In the genomic region with DNA sequence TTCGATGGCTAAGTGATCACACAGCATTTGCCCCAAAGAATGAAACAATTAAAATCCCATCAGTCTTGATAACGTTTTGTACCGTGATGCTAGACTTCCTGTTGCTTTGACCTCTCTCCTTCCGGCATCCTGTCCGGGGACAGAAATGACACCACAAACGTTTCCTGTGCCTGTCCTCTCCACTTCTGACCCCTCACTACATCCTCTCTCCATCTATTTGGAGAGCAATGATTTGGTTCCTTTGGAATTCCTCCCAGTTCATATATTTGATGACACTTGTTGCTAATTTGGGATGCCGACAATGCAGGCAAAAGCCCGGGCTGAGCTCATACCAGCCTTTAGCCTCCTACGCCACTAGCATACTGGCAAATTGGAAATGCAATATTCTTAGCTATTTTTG, we compare ENCODE assay signal across 23 cellular contexts.
DNase-seq lines count a peak whose midpoint lies in the region; ATAC-seq, FAIRE-seq and TF ChIP-seq lines count a peak whose summit lies in the region.
"Had no signal": no experiment of that assay in that cellular context is flagged by ENCODE, and none has a peak within 500 bp of the region (broad histone marks: within the 10 kb centered on the region; RNA-seq: fewer than 3 reads in every experiment).

No MANE protein-coding gene starts in this region.

- no peak overlapping the region for H3K27ac ChIP-seq in liver (ENCODE audit: low read depth in 1 of 2, low read length in 2 of 2)
- H3K27ac ChIP-seq in HepG2 (ENCODE audit: extremely low read length, insufficient read depth, low read length) = no peak overlapping the region
- H3K27ac ChIP-seq in heart left ventricle = peak overlapping the region in 11 of 12 donors; percentile 39 to 88 (median 77)
- H3K27ac ChIP-seq: Peyer's patch, tibial artery had no signal

- FAIRE-seq in HepG2 (lab: Jason Lieb, UNC) (no peak), urothelium cell line (lab: Jason Lieb, UNC) (no peak)
- FAIRE-seq: A204.1 had no signal

- no peak for TF ChIP-seq POLR2A in HepG2 (IDR thresholded peaks at IDR 0.05; ENCODE audit: insufficient read depth in 1 of 2, low read depth in 2 of 2, low read length in 2 of 2)
- no peak for TF ChIP-seq POLR2A in heart left ventricle (IDR thresholded peaks at IDR 0.05)

- 52% methylated on average over 9 of the region's 9 CpGs for WGBS in liver
- WGBS in HepG2 (ENCODE audit: low lambda C conversion rate) = 19% methylated on average over 9 of the region's 9 CpGs
- WGBS in heart left ventricle, 4 donors = 33 to 46% (median 43%) methylated on average over 9 of the region's 9 CpGs

- in situ Hi-C loops in HepG2 (cut with HindIII; ENCODE audit: extremely low pct_ligation_motif_present, low pct_unique_long_range_greater_than_20kb) = no loop called here

- H3K27me3 ChIP-seq in liver (ENCODE audit: control insufficient read depth in 4 of 4, insufficient read depth in 4 of 4, low read length in 3 of 4) (no peaks in the 10 kb centered on the region), HepG2 (ENCODE audit: control insufficient read depth in 1 of 2, insufficient read depth in 2 of 2, low read length in 2 of 2) (no peaks in the 10 kb centered on the region), heart left ventricle (no peaks in the 10 kb centered on the region)
- H3K27me3 ChIP-seq: Peyer's patch, tibial artery had no signal

- H2AFZ ChIP-seq in HepG2 (ENCODE audit: low read length) = no peak overlapping the region

- TF ChIP-seq RAD21 in liver (IDR thresholded peaks at IDR 0.05) (no peak), HepG2 (CRISPR knock-in tag; IDR thresholded peaks at IDR 0.05) (no peak)

- TF ChIP-seq CTCF in liver (IDR thresholded peaks at IDR 0.05; ENCODE audit: low read depth, low read length, missing input control) (no peak), HepG2 (CRISPR knock-in tag; IDR thresholded peaks at IDR 0.05) (no peak), heart left ventricle (IDR thresholded peaks at IDR 0.05) (no peak)

- H3K4me3 ChIP-seq in liver (ENCODE audit: low read depth in 1 of 3, low read length in 3 of 3) (no peak overlapping the region), HepG2 (replicated peaks in 1 of 3; ENCODE audit: insufficient read depth in 1 of 3, low read depth in 2 of 3, low read length in 3 of 3) (no peak overlapping the region), heart left ventricle (no peak overlapping the region)
- H3K4me3 ChIP-seq: Peyer's patch, tibial artery had no signal

- no peaks in the 10 kb centered on the region for H3K79me2 ChIP-seq in HepG2 (ENCODE audit: insufficient read depth, low read length)

- no peak overlapping the region for H3K9ac ChIP-seq in liver (ENCODE audit: low read depth in 1 of 2, low read length in 2 of 2)
- no peak overlapping the region for H3K9ac ChIP-seq in HepG2 (ENCODE audit: insufficient read depth, low read depth, low read length)

- no peak for TF ChIP-seq EP300 in HepG2 (IDR thresholded peaks at IDR 0.05; ENCODE audit: low read depth in 2 of 2, low read length in 2 of 2)
- no peak for TF ChIP-seq EP300 in HepG2 (CRISPR knock-in tag; IDR thresholded peaks at IDR 0.05; ENCODE audit: borderline replicate concordance)

- H3K9me3 ChIP-seq in liver (ENCODE audit: control insufficient read depth in 4 of 4, low read length in 3 of 4) (no peaks in the 10 kb centered on the region), HepG2 (ENCODE audit: low read length) (no peaks in the 10 kb centered on the region; the same call in 1 of the 2 replicates), heart left ventricle (no peaks in the 10 kb centered on the region)
- H3K9me3 ChIP-seq: Peyer's patch, tibial artery had no signal

- ATAC-seq in HepG2 (no peak), heart left ventricle (peak; percentile 83 to 96 (median 90))
- ATAC-seq in activated CD4-positive, CD25-positive, alpha-beta regulatory T cell treated with anti-CD3 and anti-CD28 coated beads, Interleukin-2, amount 50 U/mL, for 24 hours = no peak
- ATAC-seq: stimulated activated effector memory CD8-positive, alpha-beta T cell treated with anti-CD3 and anti-CD28 coated beads, Interleukin-12 subunit alpha, Interleukin-12 subunit beta, amount 100 ng/mL, for 72 hours had no signal

- POLR2A ChIA-PET in HepG2 (lab: Yijun Ruan, JAX) = no interaction called here

- H4K20me1 ChIP-seq in HepG2 (ENCODE audit: insufficient read depth, low read length) = no peaks in the 10 kb centered on the region

- BruUV-seq in HepG2 (replicated peaks; lab: Mats Ljungman, UMichigan) = no TSS peak

- no peaks in the 10 kb centered on the region for H3K36me3 ChIP-seq in liver (ENCODE audit: control insufficient read depth in 4 of 4, insufficient read depth in 3 of 4, low read depth in 1 of 4, low read length in 3 of 4)
- no peaks in the 10 kb centered on the region for H3K36me3 ChIP-seq in HepG2 (replicated peaks in 1 of 2; ENCODE audit: control insufficient read depth in 1 of 2, insufficient read depth in 2 of 2, low read length in 2 of 2)
- H3K36me3 ChIP-seq in heart left ventricle = no peaks in the 10 kb centered on the region
- H3K36me3 ChIP-seq: Peyer's patch, tibial artery had no signal

- H3K4me1 ChIP-seq in liver (ENCODE audit: control insufficient read depth in 4 of 4, insufficient read depth in 4 of 4, low read length in 3 of 4) (no peaks in the 10 kb centered on the region), HepG2 (ENCODE audit: insufficient read depth, low read length) (no peaks in the 10 kb centered on the region), heart left ventricle (peaks cover 0 to 28% (median 8%) of the 10 kb centered on the region in 12 donors)
- H3K4me1 ChIP-seq: Peyer's patch, tibial artery had no signal

- no peak overlapping the region for H3K4me2 ChIP-seq in HepG2 (ENCODE audit: low read depth, low read length)

- DNase-seq in HepG2 (ENCODE audit: low spot score) (no peak), heart left ventricle (peak in 4 of 5 donors; percentile 35 to 69 (median 48)), myocyte (ENCODE audit: low read depth) (peak; percentile 70), urothelium cell line (ENCODE audit: low spot score) (peak; percentile 6), NCI-H1105 (lab: John Stamatoyannopoulos, UW) (no peak)
- DNase-seq in stimulated activated CD4-positive, alpha-beta T cell treated with anti-CD3 and anti-CD28 coated beads, Interleukin-12 subunit alpha, Interleukin-12 subunit beta, amount 100 ng/mL, for 4 hours = no peak
- DNase-seq: activated CD4-positive, alpha-beta T cell treated with anti-CD3 and anti-CD28 coated beads, Interleukin-2, amount 10 ng/mL, durations not matched to agents 7 days and 5 days; activated CD8-positive, alpha-beta memory T cell treated with anti-CD3 and anti-CD28 coated beads, Interleukin-2, amount 50 U/mL, for 4 hours; activated gamma-delta T cell treated with Interleukin-2 at 50 U/mL for 16 hours; DMS153; foreskin fibroblast; Kasumi-1; naive B cell; NCI-H1105 treated with DMSO at 0.1 percent for 48 hours; NCI-H2107; NCI-H774; Peyer's patch; stimulated activated CD4-positive, alpha-beta T cell treated with anti-CD3 and anti-CD28 coated beads, Interleukin-15, amount 100 ng/mL, for 24 hours; tibial artery had no signal

- CTCF ChIA-PET in HepG2 (lab: Yijun Ruan, JAX; ENCODE audit: low intra/inter-chr PET ratio, low total read pairs) = no interaction called here

- intact Hi-C loops in HepG2 (cut with micrococcal nuclease; ENCODE audit: unreplicated experiment) = no loop called here
- intact Hi-C loops in heart left ventricle (cut with DNase I) = loop anchor here in 4 of 10 donors (5.0 to 10.0 kb wide), 5 partner anchors 104 to 394 kb away; no protein-coding TSS in a partner anchor

TF ChIP-seq in liver, 16 proteins besides CTCF, POLR2A, EP300 and RAD21 (continues in another document):
- no peak for TF ChIP-seq FOXA2 (IDR thresholded peaks at IDR 0.05)
- TF ChIP-seq, protein P1, sequence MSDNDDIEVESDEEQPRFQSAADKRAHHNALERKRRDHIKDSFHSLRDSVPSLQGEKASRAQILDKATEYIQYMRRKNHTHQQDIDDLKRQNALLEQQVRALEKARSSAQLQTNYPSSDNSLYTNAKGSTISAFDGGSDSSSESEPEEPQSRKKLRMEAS (IDR thresholded peaks at IDR 0.05) = peak; percentile 43

TF ChIP-seq in HepG2, 621 proteins besides CTCF, POLR2A, EP300 and RAD21:
- TF ChIP-seq ZNF746 (CRISPR knock-in tag; IDR thresholded peaks at IDR 0.05) (no peak), U2AF1 (optimal IDR thresholded peaks at IDR 0.05; ENCODE audit: low read depth, low read length) (no peak), ZNF678 (CRISPR knock-in tag; IDR thresholded peaks at IDR 0.05) (no peak), SMAD3 (CRISPR knock-in tag; IDR thresholded peaks at IDR 0.05) (no peak), ARNT2 (CRISPR knock-in tag; IDR thresholded peaks at IDR 0.05; ENCODE audit: low read depth) (no peak), ATAD3A (CRISPR knock-in tag; IDR thresholded peaks at IDR 0.05) (no peak), NONO (IDR thresholded peaks at IDR 0.05) (no peak), NONO (CRISPR knock-in tag; conservative IDR thresholded peaks at IDR 0.05) (no peak)

Comparison
In these comparisons a context has a peak if more than half of its experiments do, and no peak if none do; other contexts are left out.
1. H3K27ac ChIP-seq: peak in heart left ventricle (11 of 12); none in liver (0 of 2) and HepG2 (single experiment).
2. ATAC-seq: peak in heart left ventricle (4 of 4); none in HepG2 (single experiment) and activated CD4-positive, CD25-positive, alpha-beta regulatory T cell treated with anti-CD3 and anti-CD28 coated beads, Interleukin-2, amount 50 U/mL, for 24 hours (0 of 2).
3. DNase-seq: peak in heart left ventricle (4 of 5), myocyte (single experiment) and urothelium cell line (single experiment); none in HepG2 (single experiment), NCI-H1105 (single experiment) and stimulated activated CD4-positive, alpha-beta T cell treated with anti-CD3 and anti-CD28 coated beads, Interleukin-12 subunit alpha, Interleukin-12 subunit beta, amount 100 ng/mL, for 4 hours (single experiment).